ENCODE assay signal across 9 cellular contexts in genomic region chr6:26538936-26539615, GRCh38. TPM values are rescaled to one million over a fixed set of nuclear protein-coding genes. Genes with fewer than 3 reads are reported as not detected.
A peak's percentile ranks its signal among the peaks of the same experiment; 100 is the strongest.
DNase-seq lines count a peak whose midpoint lies in the region; ATAC-seq and TF ChIP-seq lines count a peak whose summit lies in the region.
"Had no signal": no experiment of that assay in that cellular context is flagged by ENCODE, and none has a peak within 500 bp of the region (broad histone marks: within the 10 kb centered on the region; RNA-seq: fewer than 3 reads in every experiment).

No MANE protein-coding gene starts in this region.

- H3K4me3 Mint-ChIP-seq in activated CD4-positive, alpha-beta T cell treated with anti-CD3 and anti-CD28 coated beads, Interleukin-2, amount 10 ng/mL, durations not matched to agents 24 days and 14 days: peak overlapping the region; percentile 93

- intact Hi-C loops in activated CD4-positive, alpha-beta T cell treated with anti-CD3 and anti-CD28 coated beads, Interleukin-2, amount 10 ng/mL, durations not matched to agents 24 days and 14 days (cut with micrococcal nuclease): loop anchor here (1.0 to 5.0 kb wide), 7 partner anchors 14 to 940 kb away; a partner anchor contains a TSS

- no peak for ATAC-seq in thoracic aorta (ENCODE audit: insufficient number of reproducible peaks, low FRiP score, low read depth)
- no peak for ATAC-seq in HG03342 (IDR thresholded peaks at IDR 0.05; ENCODE audit: unreplicated experiment)
- ATAC-seq in GM18517 (IDR thresholded peaks at IDR 0.05; ENCODE audit: unreplicated experiment): no peak

- H3K9me3 Mint-ChIP-seq in activated CD4-positive, alpha-beta T cell treated with anti-CD3 and anti-CD28 coated beads, Interleukin-2, amount 10 ng/mL, durations not matched to agents 24 days and 14 days: no peaks in the 10 kb centered on the region

- peak overlapping the region; percentile 95 for H3K27ac Mint-ChIP-seq in activated CD4-positive, alpha-beta T cell treated with anti-CD3 and anti-CD28 coated beads, Interleukin-2, amount 10 ng/mL, durations not matched to agents 24 days and 14 days

- peaks cover 48% of the 10 kb centered on the region for H3K4me1 Mint-ChIP-seq in activated CD4-positive, alpha-beta T cell treated with anti-CD3 and anti-CD28 coated beads, Interleukin-2, amount 10 ng/mL, durations not matched to agents 24 days and 14 days

- H3K27ac ChIP-seq in thoracic aorta: peak overlapping the region; percentile 95 to 97

- H3K4me3 ChIP-seq in adipocyte (ENCODE audit: low read length) (peak overlapping the region; percentile 90), thoracic aorta (peak overlapping the region; percentile 93)

- no peaks in the 10 kb centered on the region for H3K9me3 ChIP-seq in adipocyte (ENCODE audit: control insufficient read depth, low read length)
- no peaks in the 10 kb centered on the region for H3K9me3 ChIP-seq in thoracic aorta

- peaks cover 6% of the 10 kb centered on the region for H3K36me3 ChIP-seq in adipocyte (ENCODE audit: control insufficient read depth, insufficient read depth, low read length, severe bottlenecking)
- no peaks in the 10 kb centered on the region for H3K36me3 ChIP-seq in thoracic aorta

- no peaks in the 10 kb centered on the region for H3K27me3 ChIP-seq in adipocyte (replicated peaks; ENCODE audit: control insufficient read depth, insufficient read depth, low read length)
- no peaks in the 10 kb centered on the region for H3K27me3 ChIP-seq in thoracic aorta (replicated peaks; ENCODE audit: insufficient read depth)

- peaks cover 30% of the 10 kb centered on the region for H3K36me3 Mint-ChIP-seq in activated CD4-positive, alpha-beta T cell treated with anti-CD3 and anti-CD28 coated beads, Interleukin-2, amount 10 ng/mL, durations not matched to agents 24 days and 14 days (ENCODE audit: low read depth)

- DNase-seq in activated CD4-positive, alpha-beta T cell treated with anti-CD3 and anti-CD28 coated beads, Interleukin-2, amount 10 ng/mL, durations not matched to agents 24 days and 14 days: no peak
- DNase-seq in activated CD4-positive, alpha-beta T cell treated with anti-CD3 and anti-CD28 coated beads for 48 hours: no peak
- DNase-seq in adipocyte (ENCODE audit: low read depth) (peak; percentile 54), kidney tubule cell (ENCODE audit: low spot score) (peak; percentile 16), thoracic aorta (ENCODE audit: low spot score) (no peak)
- no peak for DNase-seq in stimulated activated CD4-positive, alpha-beta T cell treated with anti-CD3 and anti-CD28 coated beads, Interleukin-2, amount 100 ng/mL, for 48 hours

- H3K9ac ChIP-seq in adipocyte (ENCODE audit: low read length): peak overlapping the region; percentile 96

- H3K4me1 ChIP-seq in adipocyte (ENCODE audit: control insufficient read depth, insufficient read depth, low read length) (peaks cover 19% of the 10 kb centered on the region), thoracic aorta (ENCODE audit: control insufficient read depth in 1 of 2, low read depth in 2 of 2) (peaks cover 23 to 57% of the 10 kb centered on the region in 2 donors)

- H3K27me3 Mint-ChIP-seq in activated CD4-positive, alpha-beta T cell treated with anti-CD3 and anti-CD28 coated beads, Interleukin-2, amount 10 ng/mL, durations not matched to agents 24 days and 14 days: peaks cover 2% of the 10 kb centered on the region

- TF ChIP-seq CTCF in thoracic aorta (IDR thresholded peaks at IDR 0.05): no peak

RNA-seq across cellular contexts. Expression of gene HMGN4, which starts 0.9 kb away (rescaled TPM):
- total RNA-seq in activated CD4-positive, alpha-beta T cell treated with anti-CD3 and anti-CD28 coated beads, Interleukin-2, amount 10 ng/mL, durations not matched to agents 24 days and 14 days: 81.6 and 83.4 TPM in 2 replicates
- total RNA-seq in thoracic aorta: 10 to 100 TPM; 41.3 to 45.9 TPM

RNA-seq across cellular contexts. Expression of gene BTN1A1, which starts 39.0 kb away (rescaled TPM):
- total RNA-seq in activated CD4-positive, alpha-beta T cell treated with anti-CD3 and anti-CD28 coated beads, Interleukin-2, amount 10 ng/mL, durations not matched to agents 24 days and 14 days: 0.07 TPM in 1 of 2 replicates, not detected in the other
- not detected for total RNA-seq in thoracic aorta
- total RNA-seq: subcutaneous adipose tissue had no signal

RNA-seq across cellular contexts. Expression of gene ABT1, which starts 57.7 kb away (rescaled TPM):
- 31.9 and 32.1 TPM in 2 replicates for total RNA-seq in activated CD4-positive, alpha-beta T cell treated with anti-CD3 and anti-CD28 coated beads, Interleukin-2, amount 10 ng/mL, durations not matched to agents 24 days and 14 days
- 10 to 100 TPM; 11.8 to 17.1 TPM for total RNA-seq in thoracic aorta

Comparison
In these comparisons a context has a peak if more than half of its experiments do, and no peak if none do; other contexts are left out.
1. DNase-seq: peak in adipocyte (single experiment) and kidney tubule cell (single experiment); none in activated CD4-positive, alpha-beta T cell treated with anti-CD3 and anti-CD28 coated beads, Interleukin-2, amount 10 ng/mL, durations not matched to agents 24 days and 14 days (single experiment), activated CD4-positive, alpha-beta T cell treated with anti-CD3 and anti-CD28 coated beads for 48 hours (single experiment), thoracic aorta (single experiment) and stimulated activated CD4-positive, alpha-beta T cell treated with anti-CD3 and anti-CD28 coated beads, Interleukin-2, amount 100 ng/mL, for 48 hours (0 of 2).